8 cellular contexts compared by ENCODE assay signal in the genomic region with DNA sequence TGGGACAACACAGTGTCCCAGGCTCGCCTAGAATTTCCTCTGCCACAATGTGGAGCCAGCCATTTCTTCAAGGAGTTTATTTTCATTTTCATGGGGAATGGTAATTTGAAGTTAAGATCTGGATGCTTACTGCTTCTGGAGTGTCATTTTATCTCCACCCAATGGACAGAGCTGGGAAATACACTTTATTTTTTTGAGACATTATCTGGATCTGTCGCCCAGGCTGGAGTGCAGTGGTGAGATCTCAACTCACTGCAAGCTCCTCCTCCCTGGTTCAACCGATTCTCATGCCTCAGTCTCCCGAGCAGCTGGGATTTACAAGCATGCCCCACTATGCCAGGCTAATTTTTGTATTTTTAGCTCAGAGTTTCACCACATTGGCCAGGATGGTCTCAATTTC. TPM values are rescaled to one million over a fixed set of nuclear protein-coding genes. Genes with fewer than 3 reads are reported as not detected.
A peak's percentile ranks its signal among the peaks of the same experiment; 100 is the strongest.
DNase-seq lines count a peak whose midpoint lies in the region; ATAC-seq and TF ChIP-seq lines count a peak whose summit lies in the region.

No MANE protein-coding gene starts in this region.

- peak; percentile 62 for TF ChIP-seq CTCF in LNCaP clone FGC (IDR thresholded peaks at IDR 0.05; ENCODE audit: control insufficient read depth, extremely low read depth, insufficient read depth)
- TF ChIP-seq CTCF in progenitor cell of endocrine pancreas (IDR thresholded peaks at IDR 0.05; ENCODE audit: unreplicated experiment): peak; percentile 56

- H3K27ac Mint-ChIP-seq in activated T-cell treated with anti-CD3 and anti-CD28 coated beads, Interleukin-2, amount 50 U/mL, for 72 hours: no peak overlapping the region
- peak overlapping the region; percentile 16 for H3K27ac Mint-ChIP-seq in progenitor cell of endocrine pancreas

- H3K4me3 Mint-ChIP-seq in activated T-cell treated with anti-CD3 and anti-CD28 coated beads, Interleukin-2, amount 50 U/mL, for 72 hours: peak overlapping the region in 1 of 2 donors; percentile 15
- H3K4me3 Mint-ChIP-seq in progenitor cell of endocrine pancreas (ENCODE audit: low read depth): no peak overlapping the region

- H3K9me3 Mint-ChIP-seq in activated T-cell treated with anti-CD3 and anti-CD28 coated beads, Interleukin-2, amount 50 U/mL, for 72 hours: no peaks in the 10 kb centered on the region
- H3K9me3 Mint-ChIP-seq in progenitor cell of endocrine pancreas (ENCODE audit: low read depth): peaks cover 2% of the 10 kb centered on the region

- intact Hi-C loops in head of caudate nucleus (cut with DNase I): no loop called here

- H3K4me1 Mint-ChIP-seq in activated T-cell treated with anti-CD3 and anti-CD28 coated beads, Interleukin-2, amount 50 U/mL, for 72 hours (ENCODE audit: low read depth): peaks cover 31% of the 10 kb centered on the region
- H3K4me1 Mint-ChIP-seq in progenitor cell of endocrine pancreas (ENCODE audit: low read depth): no peaks in the 10 kb centered on the region

- H3K27me3 Mint-ChIP-seq in activated T-cell treated with anti-CD3 and anti-CD28 coated beads, Interleukin-2, amount 50 U/mL, for 72 hours (ENCODE audit: low read depth): no peaks in the 10 kb centered on the region
- H3K27me3 Mint-ChIP-seq in progenitor cell of endocrine pancreas: no peaks in the 10 kb centered on the region

- ATAC-seq in GM18868 (IDR thresholded peaks at IDR 0.05; ENCODE audit: unreplicated experiment): peak; percentile 72
- ATAC-seq in activated T-cell treated with anti-CD3 and anti-CD28 coated beads, Interleukin-2, amount 50 U/mL, for 72 hours (replicated peaks in 1 of 2): peak; percentile 63 to 68
- ATAC-seq in GM21825 (IDR thresholded peaks at IDR 0.05; ENCODE audit: unreplicated experiment): no peak

- H3K4me3 ChIP-seq in LNCaP clone FGC (ENCODE audit: low read depth, low read length): no peak overlapping the region

- H3K36me3 Mint-ChIP-seq in activated T-cell treated with anti-CD3 and anti-CD28 coated beads, Interleukin-2, amount 50 U/mL, for 72 hours (ENCODE audit: insufficient read depth in 2 of 2): peaks cover 4 to 6% of the 10 kb centered on the region in 2 donors
- H3K36me3 Mint-ChIP-seq in progenitor cell of endocrine pancreas (ENCODE audit: insufficient read depth): no peaks in the 10 kb centered on the region

- DNase-seq in D341Med (ENCODE audit: low spot score) (peak; percentile 45), LNCaP clone FGC (ENCODE audit: low read depth) (no peak), head of caudate nucleus (peak in 28 of 42 donors; percentile 9 to 75 (median 32)), progenitor cell of endocrine pancreas (ENCODE audit: low spot score, unreplicated experiment) (no peak), activated gamma-delta T cell treated with Interleukin-2 at 50 U/mL for 16 hours (no peak)
- peak in 1 of 2 donors; percentile 28 for DNase-seq in activated T-cell treated with anti-CD3 and anti-CD28 coated beads, Interleukin-2, amount 50 U/mL, for 72 hours

RNA-seq across cellular contexts. Expression of a gene that starts 12.7 kb away (rescaled TPM):
- total RNA-seq in activated T-cell treated with anti-CD3 and anti-CD28 coated beads, Interleukin-2, amount 50 U/mL, for 72 hours: 10 to 100 TPM; 33.4 to 35.7 TPM
- 12.4 and 13.2 TPM in 2 replicates for total RNA-seq in progenitor cell of endocrine pancreas

RNA-seq across cellular contexts. Expression of a gene that starts 25.0 kb away (rescaled TPM):
- total RNA-seq in activated T-cell treated with anti-CD3 and anti-CD28 coated beads, Interleukin-2, amount 50 U/mL, for 72 hours: 1 to 10 TPM; 6.7 to 7.4 TPM
- total RNA-seq in progenitor cell of endocrine pancreas: 5.5 and 6.3 TPM in 2 replicates

RNA-seq across cellular contexts. Expression of a gene that starts 47.2 kb away (rescaled TPM):
- total RNA-seq in activated T-cell treated with anti-CD3 and anti-CD28 coated beads, Interleukin-2, amount 50 U/mL, for 72 hours: not detected
- not detected in 2 replicates for total RNA-seq in progenitor cell of endocrine pancreas

Comparison
In these comparisons a context has a peak if more than half of its experiments do, and no peak if none do; other contexts are left out.
1. DNase-seq: peak in D341Med (single experiment) and head of caudate nucleus (28 of 42); none in LNCaP clone FGC (single experiment), progenitor cell of endocrine pancreas (single experiment) and activated gamma-delta T cell treated with Interleukin-2 at 50 U/mL for 16 hours (single experiment).